In genomic region chr4:121307441-121308327, GRCh38 we compare ENCODE assay signal across 8 cellular contexts.
A peak's percentile ranks its signal among the peaks of the same experiment; 100 is the strongest.
DNase-seq lines count a peak whose midpoint lies in the region; ATAC-seq and TF ChIP-seq lines count a peak whose summit lies in the region.

No MANE protein-coding gene starts in this region.

- H3K27me3 Mint-ChIP-seq in CD14-positive monocyte (ENCODE audit: low read depth in 3 of 3): peaks cover 0 to 2% (median 2%) of the 10 kb centered on the region in 3 donors
- peaks cover 3% of the 10 kb centered on the region for H3K27me3 Mint-ChIP-seq in activated CD4-positive, alpha-beta memory T cell treated with anti-CD3 and anti-CD28 coated beads, Interleukin-2, amount 10 ng/mL, durations not matched to agents 7 days and 5 days

- intact Hi-C loops in CD14-positive monocyte (cut with micrococcal nuclease): loop anchor here in 1 of 2 donors (5.0 kb wide), 1 partner anchor 115 kb away; no protein-coding TSS in a partner anchor

- ATAC-seq in GM18517 (IDR thresholded peaks at IDR 0.05; ENCODE audit: unreplicated experiment) (peak; percentile 88), HG02884 (IDR thresholded peaks at IDR 0.05; ENCODE audit: unreplicated experiment) (peak; percentile 95)

- no peak overlapping the region for H3K4me3 Mint-ChIP-seq in CD14-positive monocyte
- no peak overlapping the region for H3K4me3 Mint-ChIP-seq in activated CD4-positive, alpha-beta memory T cell treated with anti-CD3 and anti-CD28 coated beads, Interleukin-2, amount 10 ng/mL, durations not matched to agents 7 days and 5 days

- POLR2A ChIA-PET in activated CD4-positive, alpha-beta memory T cell treated with anti-CD3 and anti-CD28 coated beads, Interleukin-2, amount 10 ng/mL, durations not matched to agents 7 days and 5 days (lab: Charles Lee): interaction anchor here (1.0 to 1.9 kb wide), 2 partner anchors 35 to 115 kb away, joined by 4 to 9 read pairs; no protein-coding TSS in a partner anchor

- H3K4me1 Mint-ChIP-seq in CD14-positive monocyte: peaks cover 6% of the 10 kb centered on the region
- H3K4me1 Mint-ChIP-seq in activated CD4-positive, alpha-beta memory T cell treated with anti-CD3 and anti-CD28 coated beads, Interleukin-2, amount 10 ng/mL, durations not matched to agents 7 days and 5 days: peaks cover 23% of the 10 kb centered on the region

- H3K9me3 Mint-ChIP-seq in CD14-positive monocyte: no peaks in the 10 kb centered on the region
- H3K9me3 Mint-ChIP-seq in activated CD4-positive, alpha-beta memory T cell treated with anti-CD3 and anti-CD28 coated beads, Interleukin-2, amount 10 ng/mL, durations not matched to agents 7 days and 5 days: no peaks in the 10 kb centered on the region

- no peaks in the 10 kb centered on the region for H3K36me3 Mint-ChIP-seq in CD14-positive monocyte
- H3K36me3 Mint-ChIP-seq in activated CD4-positive, alpha-beta memory T cell treated with anti-CD3 and anti-CD28 coated beads, Interleukin-2, amount 10 ng/mL, durations not matched to agents 7 days and 5 days (ENCODE audit: low read depth): no peaks in the 10 kb centered on the region

- no peak overlapping the region for H3K27ac Mint-ChIP-seq in CD14-positive monocyte
- H3K27ac Mint-ChIP-seq in activated CD4-positive, alpha-beta memory T cell treated with anti-CD3 and anti-CD28 coated beads, Interleukin-2, amount 10 ng/mL, durations not matched to agents 7 days and 5 days: no peak overlapping the region

- DNase-seq in CD14-positive monocyte (ENCODE audit: low spot score) (no peak), NCI-H226 (peak; percentile 54), germinal center (ENCODE audit: low spot score) (peak; percentile 24), middle frontal gyrus (ENCODE audit: extremely low spot score, low spot score) (no peak)
- DNase-seq in activated CD4-positive, alpha-beta memory T cell treated with anti-CD3 and anti-CD28 coated beads, Interleukin-2, amount 10 ng/mL, durations not matched to agents 7 days and 5 days: peak; percentile 53
- DNase-seq in stimulated activated CD4-positive, alpha-beta T cell treated with anti-CD3 and anti-CD28 coated beads, Interleukin-4, amount 100 ng/mL, for 1 hour: peak; percentile 7

- CTCF ChIA-PET in activated CD4-positive, alpha-beta memory T cell treated with anti-CD3 and anti-CD28 coated beads, Interleukin-2, amount 10 ng/mL, durations not matched to agents 7 days and 5 days (lab: Charles Lee): interaction anchor here (0.6 to 2.5 kb wide), 26 partner anchors 9 to 1233 kb away, joined by 3 to 72 read pairs (median 4); no protein-coding TSS in a partner anchor

- peak; percentile 88 for TF ChIP-seq CTCF in CD14-positive monocyte (IDR thresholded peaks at IDR 0.05)

Comparison
In these comparisons a context has a peak if more than half of its experiments do, and no peak if none do; other contexts are left out.
1. DNase-seq: peak in NCI-H226 (single experiment), activated CD4-positive, alpha-beta memory T cell treated with anti-CD3 and anti-CD28 coated beads, Interleukin-2, amount 10 ng/mL, durations not matched to agents 7 days and 5 days (single experiment), germinal center (single experiment) and stimulated activated CD4-positive, alpha-beta T cell treated with anti-CD3 and anti-CD28 coated beads, Interleukin-4, amount 100 ng/mL, for 1 hour (single experiment); none in CD14-positive monocyte (single experiment) and middle frontal gyrus (single experiment).